8 cellular contexts compared by ENCODE assay signal in the genomic region with DNA sequence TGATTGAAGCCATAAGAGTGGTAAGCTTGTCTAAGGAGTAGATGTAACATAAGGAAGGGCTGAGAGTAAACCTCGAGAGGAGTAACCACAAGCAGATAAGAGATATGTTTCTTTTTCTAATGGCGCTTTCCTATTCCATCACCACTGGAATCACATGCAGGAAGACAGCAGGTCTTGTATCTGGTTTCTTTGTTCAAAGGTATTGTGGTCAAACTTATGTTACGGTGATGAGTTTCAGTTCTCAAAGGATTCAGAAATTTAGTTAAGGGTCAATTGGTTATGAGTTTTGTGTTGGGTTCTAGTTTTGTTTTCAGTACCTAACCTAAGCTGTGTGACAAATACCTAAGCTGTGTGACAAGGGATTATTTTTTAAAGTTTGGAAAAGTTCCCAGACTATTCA.
DNase-seq lines count a peak whose midpoint lies in the region; ATAC-seq and TF ChIP-seq lines count a peak whose summit lies in the region.
"Not testable (repeated sequence)": the region's sequence is repeated elsewhere in the genome, so short reads cannot be mapped to it uniquely, and the experiment has no call there.

No MANE protein-coding gene starts in this region.

- peak overlapping the region; percentile 20 for H3K4me3 Mint-ChIP-seq in mesothelial cell of epicardium

- peak; percentile 92 for ATAC-seq in GM18511 (IDR thresholded peaks at IDR 0.05; ENCODE audit: unreplicated experiment)
- ATAC-seq in GM19438 (IDR thresholded peaks at IDR 0.05; ENCODE audit: low read depth, unreplicated experiment): peak; percentile 82
- ATAC-seq in HG02588 (IDR thresholded peaks at IDR 0.05; ENCODE audit: unreplicated experiment): peak; percentile 87
- ATAC-seq in HG03066 (IDR thresholded peaks at IDR 0.05; ENCODE audit: low read depth, unreplicated experiment): peak; percentile 80
- ATAC-seq in HG03571 (IDR thresholded peaks at IDR 0.05; ENCODE audit: unreplicated experiment): peak; percentile 84

- not testable (repeated sequence) for H3K27me3 Mint-ChIP-seq in mesothelial cell of epicardium (ENCODE audit: low read depth)

- H3K4me1 ChIP-seq in ascending aorta (peaks cover 3 to 21% of the 10 kb centered on the region in 2 donors), tibial artery (peaks cover 0 to 72% (median 23%) of the 10 kb centered on the region in 4 donors)

- H3K27me3 ChIP-seq in ascending aorta, tibial artery: not testable (repeated sequence)

- not testable (repeated sequence) for H3K36me3 ChIP-seq in ascending aorta, tibial artery

- H3K36me3 Mint-ChIP-seq in mesothelial cell of epicardium: not testable (repeated sequence)

- H3K27ac ChIP-seq in ascending aorta (peak overlapping the region; percentile 92 to 95), tibial artery (peak overlapping the region; percentile 83 to 95)

- peak overlapping the region; percentile 90 for H3K27ac Mint-ChIP-seq in mesothelial cell of epicardium

- H3K9me3 Mint-ChIP-seq in mesothelial cell of epicardium: not testable (repeated sequence)

- H3K4me3 ChIP-seq in ascending aorta: peak overlapping the region; percentile 47 to 77
- H3K4me3 ChIP-seq in tibial artery: peak overlapping the region; percentile 67 to 69

- not testable (repeated sequence) for TF ChIP-seq CTCF in ascending aorta (IDR thresholded peaks at IDR 0.05); mesothelial cell of epicardium (IDR thresholded peaks at IDR 0.05; ENCODE audit: unreplicated experiment); tibial artery (IDR thresholded peaks at IDR 0.05)

- H3K4me1 Mint-ChIP-seq in mesothelial cell of epicardium: peaks cover 44% of the 10 kb centered on the region

- H3K9me3 ChIP-seq in ascending aorta, tibial artery: not testable (repeated sequence)

- intact Hi-C loops in ascending aorta (cut with DNase I): loop anchor here (2.0 kb wide), 1 partner anchor 42 kb away; no protein-coding TSS in a partner anchor
- intact Hi-C loops in tibial artery (cut with DNase I; ENCODE audit: low total_unique reads): not testable (repeated sequence)

- DNase-seq in ascending aorta (ENCODE audit: low spot score in 2 of 2); mesothelial cell of epicardium (ENCODE audit: low spot score in 2 of 2, unreplicated experiment in 2 of 2); tibial artery: not testable (repeated sequence)
